ENCODE assay signal across 8 cellular contexts in the genomic region with DNA sequence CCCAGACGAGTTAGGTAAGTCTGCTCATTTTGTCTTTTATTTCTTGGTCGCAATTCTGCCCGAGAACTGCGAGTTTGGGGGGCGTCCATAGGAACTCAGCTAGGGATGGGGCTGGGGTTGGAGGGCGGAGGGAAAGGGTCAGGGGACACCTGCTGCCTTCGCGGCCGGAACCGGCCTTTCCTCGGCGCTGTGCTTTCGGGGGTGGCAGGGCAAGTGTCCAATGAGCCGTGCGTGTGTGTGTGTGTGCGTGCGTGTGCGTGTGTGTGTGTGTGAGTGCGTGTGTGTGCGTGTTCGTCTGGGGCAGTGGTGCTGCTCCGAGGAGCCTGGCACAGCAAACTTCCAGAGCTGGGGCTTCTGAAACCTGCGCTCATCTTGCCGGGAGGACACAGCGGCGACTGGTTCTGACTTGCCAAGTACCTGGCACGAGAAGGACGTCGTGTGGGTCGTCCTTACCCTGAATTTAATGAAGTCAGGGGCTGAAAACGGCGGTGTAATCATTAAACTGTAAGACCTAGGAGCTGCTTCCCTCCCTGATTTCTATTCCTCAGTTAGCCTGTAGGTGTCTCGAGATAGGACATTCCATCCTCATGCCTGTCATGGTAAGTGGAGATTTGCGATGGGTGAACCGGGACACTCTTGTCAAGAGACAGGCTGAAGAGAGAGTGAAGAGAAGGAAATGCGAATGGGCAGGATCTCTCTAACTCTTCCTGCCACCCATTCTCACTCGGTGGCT. TPM values are rescaled to one million over a fixed set of nuclear protein-coding genes. Genes with fewer than 3 reads are reported as not detected.
DNase-seq lines count a peak whose midpoint lies in the region; ATAC-seq and TF ChIP-seq lines count a peak whose summit lies in the region.

No MANE protein-coding gene starts in this region.

- no peak overlapping the region for H3K27ac ChIP-seq in 22Rv1
- H3K27ac ChIP-seq in coronary artery, result no peak overlapping the region

- intact Hi-C loops in left colon (cut with DNase I, micrococcal nuclease), result no loop called here

- ATAC-seq in left colon, result peak; percentile 60
- peak; percentile 44 for ATAC-seq in stimulated activated memory B cell treated with anti-CD40 and anti-IgM and Interleukin-4, amounts not matched to agents 10 μg/mL and 1 μg/mL and 100 μg/mL, for 72 hours
- no peak for ATAC-seq in GM18520 (IDR thresholded peaks at IDR 0.05; ENCODE audit: unreplicated experiment)

- H3K4me3 Mint-ChIP-seq in stimulated activated memory B cell treated with anti-CD40 and anti-IgM and Interleukin-4, amounts not matched to agents 10 μg/mL and 1 μg/mL and 100 μg/mL, for 72 hours, result peak overlapping the region; percentile 61

- no peak overlapping the region for H3K27ac Mint-ChIP-seq in stimulated activated memory B cell treated with anti-CD40 and anti-IgM and Interleukin-4, amounts not matched to agents 10 μg/mL and 1 μg/mL and 100 μg/mL, for 72 hours

- no peaks in the 10 kb centered on the region for H3K9me3 Mint-ChIP-seq in stimulated activated memory B cell treated with anti-CD40 and anti-IgM and Interleukin-4, amounts not matched to agents 10 μg/mL and 1 μg/mL and 100 μg/mL, for 72 hours

- H3K4me3 ChIP-seq in coronary artery, result peak overlapping the region; percentile 77

- no peaks in the 10 kb centered on the region for H3K4me1 Mint-ChIP-seq in stimulated activated memory B cell treated with anti-CD40 and anti-IgM and Interleukin-4, amounts not matched to agents 10 μg/mL and 1 μg/mL and 100 μg/mL, for 72 hours

- DNase-seq in ELF-1 (ENCODE audit: low read depth, low spot score) (peak; percentile 60), HS-5 (ENCODE audit: low read depth) (peak; percentile 44), OCI-M1 (lab: John Stamatoyannopoulos, UW) (peak; percentile 69), coronary artery (ENCODE audit: low spot score) (no peak), left colon (peak in 1 of 2 donors; percentile 20)

- TF ChIP-seq CTCF in 22Rv1 (IDR thresholded peaks at IDR 0.05), result peak; percentile 74
- no peak for TF ChIP-seq CTCF in coronary artery (IDR thresholded peaks at IDR 0.05)

- no peaks in the 10 kb centered on the region for H3K36me3 Mint-ChIP-seq in stimulated activated memory B cell treated with anti-CD40 and anti-IgM and Interleukin-4, amounts not matched to agents 10 μg/mL and 1 μg/mL and 100 μg/mL, for 72 hours

- H3K27me3 Mint-ChIP-seq in stimulated activated memory B cell treated with anti-CD40 and anti-IgM and Interleukin-4, amounts not matched to agents 10 μg/mL and 1 μg/mL and 100 μg/mL, for 72 hours, result peaks cover 26% of the 10 kb centered on the region

RNA-seq across cellular contexts. Expression of a gene that starts 27.0 kb away (rescaled TPM):
- 10 to 100 TPM in 1 of 2 donors, 1 to 10 TPM in 1; 3.3 to 14.2 TPM for total RNA-seq in left colon
